13 cellular contexts compared by ENCODE assay signal in the genomic region with DNA sequence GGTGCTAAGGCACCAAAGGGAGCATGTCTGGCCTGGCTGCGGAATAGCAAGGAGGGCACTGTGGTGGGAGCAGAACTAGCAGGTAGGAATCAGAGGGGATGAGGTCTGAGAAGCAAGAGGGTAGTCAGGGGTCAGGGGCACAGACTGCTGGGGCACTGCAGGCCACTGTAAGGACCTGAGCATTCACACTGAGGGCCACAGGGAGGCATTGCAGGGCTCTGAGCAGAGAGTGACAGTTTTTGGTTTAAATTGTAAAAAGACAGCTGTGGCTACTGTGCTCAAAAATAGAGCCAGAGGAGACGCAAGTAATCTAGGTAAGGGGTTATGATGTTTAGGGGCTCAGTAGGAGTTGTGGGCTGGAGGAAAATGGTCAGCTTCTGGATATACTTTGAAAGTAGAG. TPM values are rescaled to one million over a fixed set of nuclear protein-coding genes. Genes with fewer than 3 reads are reported as not detected.
A peak's percentile ranks its signal among the peaks of the same experiment; 100 is the strongest.
DNase-seq lines count a peak whose midpoint lies in the region; ATAC-seq and TF ChIP-seq lines count a peak whose summit lies in the region.
"Had no signal": no experiment of that assay in that cellular context is flagged by ENCODE, and none has a peak within 500 bp of the region (broad histone marks: within the 10 kb centered on the region; RNA-seq: fewer than 3 reads in every experiment).

No MANE protein-coding gene starts in this region.

- H3K27me3 Mint-ChIP-seq in activated naive CD4-positive, alpha-beta T cell treated with anti-CD3 and anti-CD28 coated beads, Interleukin-2, amount 10 ng/mL, durations not matched to agents 7 days and 5 days, result no peaks in the 10 kb centered on the region

- ATAC-seq in GM19035 (IDR thresholded peaks at IDR 0.05; ENCODE audit: unreplicated experiment), result no peak
- ATAC-seq: left colon had no signal

- peaks cover 84% of the 10 kb centered on the region for H3K4me1 Mint-ChIP-seq in activated naive CD4-positive, alpha-beta T cell treated with anti-CD3 and anti-CD28 coated beads, Interleukin-2, amount 10 ng/mL, durations not matched to agents 7 days and 5 days

- CTCF ChIA-PET in activated naive CD4-positive, alpha-beta T cell treated with anti-CD3 and anti-CD28 coated beads, Interleukin-2, amount 10 ng/mL, durations not matched to agents 7 days and 5 days (lab: Charles Lee), result interaction anchor here (0.9 to 5.8 kb wide), 9 partner anchors 10 to 149 kb away, joined by 3 to 37 read pairs (median 9); no protein-coding TSS in a partner anchor

- no peaks in the 10 kb centered on the region for H3K9me3 ChIP-seq in SJCRH30 (replicated peaks)
- no peaks in the 10 kb centered on the region for H3K9me3 ChIP-seq in suprapubic skin
- H3K9me3 ChIP-seq: tibial artery had no signal

- H3K27me3 ChIP-seq in SJCRH30 (no peaks in the 10 kb centered on the region), suprapubic skin (no peaks in the 10 kb centered on the region)
- H3K27me3 ChIP-seq: tibial artery had no signal

- H3K4me1 ChIP-seq in SJCRH30 (peaks cover 23% of the 10 kb centered on the region), suprapubic skin (peaks cover 6% of the 10 kb centered on the region)

- H3K36me3 ChIP-seq in SJCRH30, result no peaks in the 10 kb centered on the region
- H3K36me3 ChIP-seq in suprapubic skin, result no peaks in the 10 kb centered on the region
- H3K36me3 ChIP-seq: tibial artery had no signal

- no peak for DNase-seq in activated naive CD4-positive, alpha-beta T cell treated with anti-CD3 and anti-CD28 coated beads, Interleukin-2, amount 10 ng/mL, durations not matched to agents 7 days and 5 days
- DNase-seq in activated naive CD4-positive, alpha-beta T cell treated with Interleukin-2 at 50 U/mL for 16 hours, result no peak
- peak; percentile 37 to 63 for DNase-seq in SJCRH30
- no peak for DNase-seq in fibroblast of villous mesenchyme (ENCODE audit: low read depth)
- no peak for DNase-seq in suprapubic skin (ENCODE audit: low spot score in 2 of 2)
- DNase-seq in NCI-H1417 (lab: John Stamatoyannopoulos, UW), result no peak
- DNase-seq in DMS79 treated with DMSO at 0.1 percent for 48 hours (lab: John Stamatoyannopoulos, UW), result no peak
- DNase-seq: C1 segment of cervical spinal cord; effector CD4-positive, alpha-beta T cell; KBM-7; left colon; tibial artery had no signal

- peak overlapping the region; percentile 72 for H3K4me3 Mint-ChIP-seq in activated naive CD4-positive, alpha-beta T cell treated with anti-CD3 and anti-CD28 coated beads, Interleukin-2, amount 10 ng/mL, durations not matched to agents 7 days and 5 days

- no peak for TF ChIP-seq EP300 in suprapubic skin (IDR thresholded peaks at IDR 0.05)

- no peaks in the 10 kb centered on the region for H3K9me3 Mint-ChIP-seq in activated naive CD4-positive, alpha-beta T cell treated with anti-CD3 and anti-CD28 coated beads, Interleukin-2, amount 10 ng/mL, durations not matched to agents 7 days and 5 days

- 67% methylated on average over 2 of the region's 2 CpGs for WGBS in suprapubic skin

- no peak for TF ChIP-seq POLR2A in suprapubic skin (IDR thresholded peaks at IDR 0.05)

- peaks cover 74% of the 10 kb centered on the region for H3K36me3 Mint-ChIP-seq in activated naive CD4-positive, alpha-beta T cell treated with anti-CD3 and anti-CD28 coated beads, Interleukin-2, amount 10 ng/mL, durations not matched to agents 7 days and 5 days

- peak overlapping the region; percentile 91 for H3K27ac Mint-ChIP-seq in activated naive CD4-positive, alpha-beta T cell treated with anti-CD3 and anti-CD28 coated beads, Interleukin-2, amount 10 ng/mL, durations not matched to agents 7 days and 5 days

- H3K4me3 ChIP-seq in SJCRH30 (no peak overlapping the region), fibroblast of villous mesenchyme (ENCODE audit: low read depth, low read length) (no peak overlapping the region), suprapubic skin (peak overlapping the region; percentile 6)
- H3K4me3 ChIP-seq: tibial artery had no signal

- peak overlapping the region; percentile 12 for H3K27ac ChIP-seq in SJCRH30
- no peak overlapping the region for H3K27ac ChIP-seq in suprapubic skin
- H3K27ac ChIP-seq: tibial artery had no signal

- TF ChIP-seq CTCF in fibroblast of villous mesenchyme (IDR thresholded peaks at IDR 0.05; ENCODE audit: insufficient read depth, low read depth, low read length) (peak; percentile 28), suprapubic skin (IDR thresholded peaks at IDR 0.05) (no peak)

RNA-seq across cellular contexts. Expression of gene ARHGAP25, which starts 41.5 kb away (rescaled TPM):
- 6.3 and 6.6 TPM in 2 replicates for total RNA-seq in SJCRH30 (2014; rRNA removed; shearing (Covaris generic))
- 3.0 and 3.5 TPM in 2 replicates for total RNA-seq in fibroblast of villous mesenchyme
- 10 to 100 TPM in 1 of 4 donors, 1 to 10 TPM in 3; 2.0 to 10.9 (median 6.1) TPM for total RNA-seq in suprapubic skin

Comparison
In these comparisons a context has a peak if more than half of its experiments do, and no peak if none do; other contexts are left out.
1. DNase-seq: peak in SJCRH30 (2 of 2); none in activated naive CD4-positive, alpha-beta T cell treated with anti-CD3 and anti-CD28 coated beads, Interleukin-2, amount 10 ng/mL, durations not matched to agents 7 days and 5 days (single experiment), activated naive CD4-positive, alpha-beta T cell treated with Interleukin-2 at 50 U/mL for 16 hours (single experiment), fibroblast of villous mesenchyme (single experiment), suprapubic skin (0 of 2), NCI-H1417 (0 of 3) and DMS79 treated with DMSO at 0.1 percent for 48 hours (single experiment).